Comparison of ENCODE assay signal across 18 cellular contexts in the genomic region with DNA sequence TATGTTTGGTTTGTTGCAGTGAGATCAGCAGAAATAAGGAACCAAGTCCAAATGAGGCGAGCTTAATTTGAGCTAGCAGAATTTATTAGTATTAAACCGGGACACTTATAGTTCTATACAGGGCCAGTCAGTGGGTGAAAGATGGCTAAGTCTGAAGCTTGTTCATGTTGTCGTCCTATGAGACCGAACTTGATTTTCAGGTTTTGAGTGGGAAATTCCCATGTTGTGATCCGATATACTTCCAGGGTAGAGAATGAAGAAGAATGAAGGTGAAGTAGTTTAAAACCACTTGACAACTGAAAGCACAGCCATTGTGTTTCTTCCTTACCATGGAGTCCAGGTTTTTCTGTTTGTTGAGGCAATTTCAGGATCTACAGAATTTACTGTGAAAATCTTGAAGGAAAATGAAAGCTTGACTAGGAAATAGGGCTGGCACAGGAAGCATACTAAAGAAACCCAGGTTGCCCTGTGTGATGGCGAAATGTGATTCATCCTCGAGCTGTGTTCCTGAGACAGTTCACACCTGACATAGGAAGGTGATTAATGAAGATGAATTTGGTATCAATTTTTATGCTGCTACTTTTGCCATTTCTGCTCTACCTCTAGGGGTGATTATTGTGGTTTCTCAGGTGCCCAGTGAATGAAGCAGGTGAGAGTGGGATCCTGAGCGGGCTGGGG. TPM values are rescaled to one million over a fixed set of nuclear protein-coding genes. Genes with fewer than 3 reads are reported as not detected.
A peak's percentile ranks its signal among the peaks of the same experiment; 100 is the strongest.
DNase-seq lines count a peak whose midpoint lies in the region; ATAC-seq, FAIRE-seq and TF ChIP-seq lines count a peak whose summit lies in the region.
"Had no signal": no experiment of that assay in that cellular context is flagged by ENCODE, and none has a peak within 500 bp of the region (broad histone marks: within the 10 kb centered on the region; RNA-seq: fewer than 3 reads in every experiment).

No MANE protein-coding gene starts in this region.

- H3F3A ChIP-seq in PC-3 (ENCODE audit: low read length, unreplicated experiment) = no peaks in the 10 kb centered on the region

- H3K4me1 ChIP-seq in PC-3 (ENCODE audit: insufficient read depth, low read length) = peaks cover 13% of the 10 kb centered on the region
- peaks cover 34 to 72% (median 57%) of the 10 kb centered on the region in 6 donors for H3K4me1 ChIP-seq in spleen
- H3K4me1 ChIP-seq: SJSA1 had no signal

- 86 to 94% (median 89%) methylated on average over 8 of the region's 8 CpGs for WGBS in spleen, 5 donors

- no peak overlapping the region for H3K27ac ChIP-seq in PC-3 (ENCODE audit: low read length)
- peak overlapping the region in 5 of 8 donors; percentile 23 to 86 (median 78) for H3K27ac ChIP-seq in spleen
- H3K27ac ChIP-seq: SJSA1 had no signal

- H3K36me3 Mint-ChIP-seq in activated T-cell treated with anti-CD3 and anti-CD28 coated beads, Interleukin-2, amount 50 U/mL, for 72 hours (ENCODE audit: insufficient read depth in 2 of 2) = peaks cover 0 to 3% of the 10 kb centered on the region in 2 donors

- H3K4me3 Mint-ChIP-seq in activated T-cell treated with anti-CD3 and anti-CD28 coated beads, Interleukin-2, amount 50 U/mL, for 72 hours = peak overlapping the region; percentile 70 to 80

- no TSS peak for BruUV-seq in PC-3 (replicated peaks; lab: Mats Ljungman, UMichigan)

- H3K27me3 Mint-ChIP-seq in activated T-cell treated with anti-CD3 and anti-CD28 coated beads, Interleukin-2, amount 50 U/mL, for 72 hours (ENCODE audit: low read depth) = no peaks in the 10 kb centered on the region

- no peak overlapping the region for H3K9ac ChIP-seq in PC-3 (ENCODE audit: low read length)

- intact Hi-C loops in PC-3 (cut with micrococcal nuclease) (no loop called here), spleen (cut with DNase I; ENCODE audit: low total_unique reads) (no loop called here)

- no peaks in the 10 kb centered on the region for H4K20me1 ChIP-seq in PC-3 (ENCODE audit: low read length)

- H3K27me3 ChIP-seq in PC-3 (ENCODE audit: low read length) = no peaks in the 10 kb centered on the region
- no peaks in the 10 kb centered on the region for H3K27me3 ChIP-seq in spleen (replicated peaks in 1 of 7)
- H3K27me3 ChIP-seq: SJSA1 had no signal

- peak overlapping the region; percentile 33 for H3K4me2 ChIP-seq in PC-3 (ENCODE audit: low read length)

- H3K4me3 ChIP-seq in PC-3 (ENCODE audit: low read length) (no peak overlapping the region), spleen (no peak overlapping the region)
- H3K4me3 ChIP-seq: SJSA1, skin epidermis had no signal

- H3K9me3 Mint-ChIP-seq in activated T-cell treated with anti-CD3 and anti-CD28 coated beads, Interleukin-2, amount 50 U/mL, for 72 hours = peaks cover 0 to 5% of the 10 kb centered on the region in 2 donors

- no peak overlapping the region for H2AFZ ChIP-seq in PC-3 (ENCODE audit: low read length)

- H3K4me1 Mint-ChIP-seq in activated T-cell treated with anti-CD3 and anti-CD28 coated beads, Interleukin-2, amount 50 U/mL, for 72 hours (ENCODE audit: low read depth) = peaks cover 49% of the 10 kb centered on the region

- peaks cover 34% of the 10 kb centered on the region for H3K79me2 ChIP-seq in PC-3 (ENCODE audit: low read length)

- CTCF ChIA-PET in PC-3 (lab: Charles Lee) = no interaction called here

- H3K27ac Mint-ChIP-seq in activated T-cell treated with anti-CD3 and anti-CD28 coated beads, Interleukin-2, amount 50 U/mL, for 72 hours = peak overlapping the region; percentile 56

- TF ChIP-seq POLR2A in spleen (IDR thresholded peaks at IDR 0.05) = no peak

- ATAC-seq in activated T-cell treated with anti-CD3 and anti-CD28 coated beads, Interleukin-2, amount 50 U/mL, for 72 hours (replicated peaks in 1 of 2) = no peak
- ATAC-seq in PC-3 (no peak), esophagus mucosa (peak; percentile 78)

- no peak for TF ChIP-seq CTCF in PC-3 (conservative IDR thresholded peaks at IDR 0.05; ENCODE audit: low read depth, low read length)
- no peak for TF ChIP-seq CTCF in spleen (IDR thresholded peaks at IDR 0.05 in 8 of 11, conservative IDR thresholded peaks at IDR 0.05 in 3 of 11)

- POLR2A ChIA-PET in PC-3 (lab: Charles Lee; ENCODE audit: unreplicated experiment) = interaction anchor here (0.6 kb wide), 1 partner anchor 439 kb away, joined by 3 read pairs; no protein-coding TSS in a partner anchor

- FAIRE-seq in GM19239 (lab: Jason Lieb, UNC) = no peak
- FAIRE-seq: colon, TTC549 had no signal

- no peak for DNase-seq in activated T-cell treated with anti-CD3 and anti-CD28 coated beads, Interleukin-2, amount 50 U/mL, for 72 hours
- DNase-seq in activated T-cell treated with anti-CD3 and anti-CD28 coated beads, Interleukin-2, amount 50 U/mL, for 1 hour = no peak
- DNase-seq in PC-3 = peak; percentile 72
- DNase-seq in spleen = no peak
- no peak for DNase-seq in GM19239 (ENCODE audit: insufficient read length, low spot score)
- DNase-seq in mucosa of gallbladder (ENCODE audit: low spot score) = no peak
- no peak for DNase-seq in midbrain (lab: John Stamatoyannopoulos, UW)
- DNase-seq: activated CD8-positive, alpha-beta memory T cell treated with anti-CD3 and anti-CD28 coated beads for 24 hours; DMS153; hypothalamus; NCI-H2081 treated with DMSO at 0.1 percent for 48 hours; NK-92 treated with Interleukin-12 subunit alpha and Interleukin-12 subunit beta, amount 100 ng/mL, for 24 hours; nucleus accumbens had no signal

- H3K9me3 ChIP-seq in PC-3 (ENCODE audit: low read length) = no peaks in the 10 kb centered on the region
- H3K9me3 ChIP-seq in spleen = peaks cover 0 to 5% (median 0%) of the 10 kb centered on the region in 8 donors
- H3K9me3 ChIP-seq: SJSA1 had no signal

- H3K36me3 ChIP-seq in PC-3 (ENCODE audit: low read depth, low read length) = no peaks in the 10 kb centered on the region
- peaks cover 0 to 5% (median 0%) of the 10 kb centered on the region in 6 donors for H3K36me3 ChIP-seq in spleen
- H3K36me3 ChIP-seq: SJSA1 had no signal

- H3K9me2 ChIP-seq in PC-3 (replicated peaks; ENCODE audit: low read length) = no peaks in the 10 kb centered on the region

RNA-seq across cellular contexts. Expression of gene MGAT5, which starts 37.6 kb away (rescaled TPM):
- total RNA-seq in activated T-cell treated with anti-CD3 and anti-CD28 coated beads, Interleukin-2, amount 50 U/mL, for 72 hours = 10 to 100 TPM; 10.9 to 16.2 TPM
- total RNA-seq in PC-3 (2014; rRNA removed) (32.7 and 33.8 TPM in 2 replicates), esophagus mucosa (23.6 TPM), spleen (100 to 1,000 TPM in 4 of 7 donors, 10 to 100 TPM in 3; 81.0 to 110 (median 101) TPM), mucosa of gallbladder (152 TPM)
- polyA plus RNA-seq in spleen = 10 to 100 TPM; 11.2 to 17.5 (median 14.4) TPM
